ENCODE assay signal across 8 cellular contexts in the genomic region with DNA sequence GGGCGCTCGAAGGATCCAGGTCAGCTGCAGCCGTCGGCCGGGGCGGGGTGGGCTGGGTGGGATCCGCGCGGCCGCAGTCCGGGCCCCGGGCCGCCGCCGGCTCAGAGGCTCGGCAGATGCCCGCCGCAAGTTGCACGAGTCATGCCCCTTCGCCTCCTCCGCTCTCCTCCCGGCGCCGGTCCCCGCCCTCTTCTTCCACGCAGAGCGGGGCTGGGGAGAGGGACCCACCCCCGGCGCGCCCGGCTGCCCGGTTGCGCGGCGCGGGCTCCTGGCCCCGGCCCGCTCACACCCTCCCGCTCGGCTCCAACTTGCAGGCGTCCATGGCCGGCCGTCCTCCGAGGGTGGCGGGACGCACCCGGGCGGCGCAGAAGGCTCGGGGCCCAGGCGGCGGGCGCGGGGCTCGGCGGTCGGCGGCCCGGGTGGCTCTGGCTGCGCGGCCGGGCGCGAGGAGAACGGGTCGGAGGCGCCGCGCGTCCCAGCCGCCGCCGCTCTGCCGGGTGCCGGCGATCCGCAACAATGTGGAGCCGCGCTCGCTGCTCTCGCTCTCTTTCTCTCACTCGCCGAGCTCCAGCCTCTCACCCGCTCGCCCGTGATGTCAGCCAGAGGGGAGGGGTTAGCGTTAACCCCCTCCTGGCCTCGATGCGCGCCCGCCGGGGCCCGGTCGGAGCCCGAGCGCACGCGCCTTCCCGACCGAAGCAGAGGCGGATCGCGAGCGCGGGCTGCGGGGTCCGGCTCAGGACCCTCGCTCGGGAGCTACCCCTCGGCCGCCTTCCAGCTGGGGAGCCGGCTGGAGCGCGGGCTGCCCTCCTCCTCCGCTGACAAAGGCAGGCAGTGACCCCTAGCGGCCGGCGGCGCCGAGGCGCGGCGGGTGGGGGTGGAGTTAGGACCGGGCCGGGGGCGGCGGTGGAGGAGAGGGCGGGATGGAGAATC. TPM values are rescaled to one million over a fixed set of nuclear protein-coding genes. Genes with fewer than 3 reads are reported as not detected.
DNase-seq lines count a peak whose midpoint lies in the region; ATAC-seq, FAIRE-seq and TF ChIP-seq lines count a peak whose summit lies in the region.

A gene with protein sequence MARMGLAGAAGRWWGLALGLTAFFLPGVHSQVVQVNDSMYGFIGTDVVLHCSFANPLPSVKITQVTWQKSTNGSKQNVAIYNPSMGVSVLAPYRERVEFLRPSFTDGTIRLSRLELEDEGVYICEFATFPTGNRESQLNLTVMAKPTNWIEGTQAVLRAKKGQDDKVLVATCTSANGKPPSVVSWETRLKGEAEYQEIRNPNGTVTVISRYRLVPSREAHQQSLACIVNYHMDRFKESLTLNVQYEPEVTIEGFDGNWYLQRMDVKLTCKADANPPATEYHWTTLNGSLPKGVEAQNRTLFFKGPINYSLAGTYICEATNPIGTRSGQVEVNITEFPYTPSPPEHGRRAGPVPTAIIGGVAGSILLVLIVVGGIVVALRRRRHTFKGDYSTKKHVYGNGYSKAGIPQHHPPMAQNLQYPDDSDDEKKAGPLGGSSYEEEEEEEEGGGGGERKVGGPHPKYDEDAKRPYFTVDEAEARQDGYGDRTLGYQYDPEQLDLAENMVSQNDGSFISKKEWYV (minus strand): TSS at position 550 of the 930 bp plus-strand sequence. CDS start 647 bp downstream, outside the sequence.

- POLR2A ChIA-PET in SK-N-SH (lab: Yijun Ruan, JAX) = interaction anchor here (0.7 to 2.8 kb wide), 25 partner anchors 8 to 380 kb away, joined by 3 to 32 read pairs (median 4); no protein-coding TSS in a partner anchor

- H3K27ac ChIP-seq in SK-N-SH (ENCODE audit: low read depth in 2 of 2, low read length in 1 of 2) (peak within 1 kb of the TSS; percentile 74 to 97), thoracic aorta (peak within 1 kb of the TSS; percentile 55 to 66)

- H4K20me1 ChIP-seq in Loucy (ENCODE audit: insufficient read depth, low read length, poor library complexity, severe bottlenecking) (peaks cover 45% of the 10 kb centered on the region), SK-N-SH (ENCODE audit: insufficient read depth) (peaks cover 27% of the 10 kb centered on the region; the same call in 1 of the 2 replicates)

- TF ChIP-seq CTCF in Loucy (conservative IDR thresholded peaks at IDR 0.05; ENCODE audit: low read length) = peak; percentile 83
- TF ChIP-seq CTCF in SK-N-SH (IDR thresholded peaks at IDR 0.05) = peak; percentile 93
- peak; percentile 97 for TF ChIP-seq CTCF in glutamatergic neuron (IDR thresholded peaks at IDR 0.05; ENCODE audit: partially characterized antibody, unreplicated experiment)
- TF ChIP-seq CTCF in osteocyte (IDR thresholded peaks at IDR 0.05) = peak; percentile 100
- peak; percentile 96 for TF ChIP-seq CTCF in thoracic aorta (IDR thresholded peaks at IDR 0.05)

- H3K4me3 Mint-ChIP-seq in glutamatergic neuron (ENCODE audit: unreplicated experiment) (peak within 1 kb of the TSS; percentile 91), osteocyte (ENCODE audit: unreplicated experiment) (peak within 1 kb of the TSS; percentile 88)

- H2AFZ ChIP-seq in Loucy (ENCODE audit: low read length) (peak within 1 kb of the TSS; percentile 44; the same call in 1 of the 2 replicates), SK-N-SH (ENCODE audit: low read depth) (peak within 1 kb of the TSS; percentile 94)

- peak within 1 kb of the TSS; percentile 90 for H3K9ac ChIP-seq in Loucy (ENCODE audit: low read depth, low read length, poor library complexity, severe bottlenecking)
- peak within 1 kb of the TSS; percentile 70 for H3K9ac ChIP-seq in SK-N-SH

- CTCF ChIA-PET in SK-N-SH (lab: Yijun Ruan, JAX) = interaction anchor here (0.6 to 7.7 kb wide), 98 partner anchors 9 to 443 kb away, joined by 3 to 129 read pairs (median 5); no protein-coding TSS in a partner anchor

- TF ChIP-seq RAD21 in SK-N-SH (IDR thresholded peaks at IDR 0.05; ENCODE audit: low read length) = peak; percentile 78

- H3K4me2 ChIP-seq in Loucy (ENCODE audit: low read depth, low read length, poor library complexity, severe bottlenecking) (peak within 1 kb of the TSS; percentile 97), SK-N-SH (peak within 1 kb of the TSS; percentile 99)

- peak; percentile 82 for TF ChIP-seq POLR2A in H54 (IDR thresholded peaks at IDR 0.05; ENCODE audit: low read depth, low read length)

- H3K36me3 Mint-ChIP-seq in activated naive CD4-positive, alpha-beta T cell treated with anti-CD3 and anti-CD28 coated beads, Interleukin-2, amount 50 U/mL, for 72 hours = no peaks in the 10 kb centered on the region
- peaks cover 8% of the 10 kb centered on the region for H3K36me3 Mint-ChIP-seq in glutamatergic neuron (ENCODE audit: unreplicated experiment)
- H3K36me3 Mint-ChIP-seq in osteocyte (ENCODE audit: unreplicated experiment) = no peaks in the 10 kb centered on the region

- WGBS in SK-N-SH (ENCODE audit: low lambda C conversion rate) = 2% methylated on average over 13 of the region's 128 CpGs

- TF ChIP-seq EP300 in SK-N-SH (IDR thresholded peaks at IDR 0.05; ENCODE audit: borderline replicate concordance in 1 of 2, low read depth in 1 of 2, low read length in 1 of 2) = no peak

- H3F3A ChIP-seq in Loucy (ENCODE audit: low read depth) (no peaks in the 10 kb centered on the region), SK-N-SH (replicated peaks; ENCODE audit: insufficient read depth) (no peaks in the 10 kb centered on the region)

- FAIRE-seq in H54 (lab: Jason Lieb, UNC) = no peak

- no peaks in the 10 kb centered on the region for H3K9me3 ChIP-seq in Loucy (ENCODE audit: insufficient read depth, low read depth, low read length)
- H3K9me3 ChIP-seq in SK-N-SH = no peaks in the 10 kb centered on the region
- H3K9me3 ChIP-seq in thoracic aorta = no peaks in the 10 kb centered on the region

- peak within 1 kb of the TSS; percentile 96 for H3K4me3 ChIP-seq in Loucy (ENCODE audit: low read length, poor library complexity, severe bottlenecking)
- H3K4me3 ChIP-seq in SK-N-SH (ENCODE audit: low read depth in 2 of 2, low read length in 1 of 2) = peak within 1 kb of the TSS; percentile 84 to 87
- H3K4me3 ChIP-seq in thoracic aorta = peak within 1 kb of the TSS; percentile 80

- peak; percentile 89 to 93 for ATAC-seq in activated naive CD4-positive, alpha-beta T cell treated with anti-CD3 and anti-CD28 coated beads, Interleukin-2, amount 50 U/mL, for 72 hours
- peak; percentile 72 for ATAC-seq in thoracic aorta (ENCODE audit: insufficient number of reproducible peaks, low FRiP score, low read depth)

- peaks cover 34% of the 10 kb centered on the region for H3K4me1 ChIP-seq in Loucy (ENCODE audit: insufficient read depth, low read length, poor library complexity, severe bottlenecking)
- peaks cover 6 to 47% of the 10 kb centered on the region in 2 experiments; a peak in 2 of 4 replicates for H3K4me1 ChIP-seq in SK-N-SH (ENCODE audit: control insufficient read depth in 1 of 2, insufficient read depth in 2 of 2, low read depth in 1 of 2, low read length in 1 of 2)
- H3K4me1 ChIP-seq in thoracic aorta (ENCODE audit: control insufficient read depth in 1 of 2, low read depth in 2 of 2) = peaks cover 12 to 30% of the 10 kb centered on the region in 2 donors

- H3K27ac Mint-ChIP-seq in activated naive CD4-positive, alpha-beta T cell treated with anti-CD3 and anti-CD28 coated beads, Interleukin-2, amount 50 U/mL, for 72 hours = no peak within 1 kb of the TSS
- H3K27ac Mint-ChIP-seq in glutamatergic neuron (ENCODE audit: unreplicated experiment) = peak within 1 kb of the TSS; percentile 85
- peak within 1 kb of the TSS; percentile 79 for H3K27ac Mint-ChIP-seq in osteocyte (ENCODE audit: unreplicated experiment)

- H3K36me3 ChIP-seq in Loucy (ENCODE audit: insufficient read depth, low read length) (no peaks in the 10 kb centered on the region), SK-N-SH (replicated peaks in 1 of 2; ENCODE audit: control insufficient read depth in 1 of 2, insufficient read depth in 2 of 2, low read length in 1 of 2) (no peaks in the 10 kb centered on the region), thoracic aorta (no peaks in the 10 kb centered on the region)

- H3K4me1 Mint-ChIP-seq in glutamatergic neuron (ENCODE audit: low read depth, unreplicated experiment) (peaks cover 16% of the 10 kb centered on the region), osteocyte (ENCODE audit: unreplicated experiment) (peaks cover 20% of the 10 kb centered on the region)

- H3K9me3 Mint-ChIP-seq in activated naive CD4-positive, alpha-beta T cell treated with anti-CD3 and anti-CD28 coated beads, Interleukin-2, amount 50 U/mL, for 72 hours = no peaks in the 10 kb centered on the region
- H3K9me3 Mint-ChIP-seq in glutamatergic neuron (ENCODE audit: unreplicated experiment) (peaks cover 9% of the 10 kb centered on the region), osteocyte (ENCODE audit: unreplicated experiment) (peaks cover 6% of the 10 kb centered on the region)

- DNase-seq in GM04504 (ENCODE audit: low read depth) (peak; percentile 56), H54 (ENCODE audit: insufficient read length, low spot score) (peak; percentile 88), SK-N-SH (peak; percentile 96), glutamatergic neuron (peak; percentile 98), osteocyte (ENCODE audit: extremely low spot score, unreplicated experiment) (peak; percentile 96), thoracic aorta (ENCODE audit: low spot score) (peak; percentile 38)
- peak; percentile 83 to 93 for DNase-seq in activated naive CD4-positive, alpha-beta T cell treated with anti-CD3 and anti-CD28 coated beads, Interleukin-2, amount 50 U/mL, for 72 hours (ENCODE audit: low spot score in 2 of 2)

- H3K27me3 ChIP-seq in Loucy (ENCODE audit: insufficient read depth, low read length, poor library complexity, severe bottlenecking) (peaks cover 4% of the 10 kb centered on the region), SK-N-SH (ENCODE audit: insufficient read depth) (no peaks in the 10 kb centered on the region), thoracic aorta (replicated peaks; ENCODE audit: insufficient read depth) (no peaks in the 10 kb centered on the region)

- H3K79me2 ChIP-seq in Loucy (ENCODE audit: insufficient read depth, low read length) (peaks cover 46% of the 10 kb centered on the region), SK-N-SH (ENCODE audit: insufficient read depth) (peaks cover 18% of the 10 kb centered on the region)

- no peaks in the 10 kb centered on the region for H3K9me2 ChIP-seq in Loucy (replicated peaks; ENCODE audit: low read depth, low read length)
- H3K9me2 ChIP-seq in SK-N-SH = no peaks in the 10 kb centered on the region

- H3K27me3 Mint-ChIP-seq in glutamatergic neuron (ENCODE audit: unreplicated experiment) (peaks cover 17% of the 10 kb centered on the region), osteocyte (ENCODE audit: unreplicated experiment) (peaks cover 5% of the 10 kb centered on the region)

TF ChIP-seq in SK-N-SH, 30 proteins besides CTCF, POLR2A, EP300 and RAD21 (continues in another document):
- 0 out of 2 replicates have a peak, but pooled peaks have one; percentile 37 for TF ChIP-seq YY1 (IDR thresholded peaks at IDR 0.05; ENCODE audit: low read depth)

RNA-seq across cellular contexts. Expression of the gene that starts here (rescaled TPM):
- polyA plus RNA-seq in SK-N-SH (2012; rRNA removed) = 6.7 and 9.1 TPM in 2 replicates
- polyA plus RNA-seq in SK-N-SH (2012; cell fraction: cytosol; rRNA removed) = 3.9 and 7.4 TPM in 2 replicates
- polyA plus RNA-seq in SK-N-SH (2012; cell fraction: nucleus; rRNA removed) = 10.8 and 12.7 TPM in 2 replicates
- 1 to 10 TPM in 1 of 2 donors, under 1 TPM in 1; 0.20 to 2.2 TPM for total RNA-seq in activated naive CD4-positive, alpha-beta T cell treated with anti-CD3 and anti-CD28 coated beads, Interleukin-2, amount 50 U/mL, for 72 hours
- 26.0 TPM for total RNA-seq in glutamatergic neuron (ENCODE audit: unreplicated experiment)
- 7.2 and 9.5 TPM in 2 replicates for total RNA-seq in osteocyte
- 1 to 10 TPM; 4.2 to 4.4 TPM for total RNA-seq in thoracic aorta

Comparison
In these comparisons a context has a peak if more than half of its experiments do, and no peak if none do; other contexts are left out.
1. Peak in every context shown above with its lines: DNase-seq, ATAC-seq, H3K4me3 ChIP-seq and H3K27ac ChIP-seq.
2. DNase-seq: peak in every context shown above with its lines; median percentile 98 in glutamatergic neuron; 96 in SK-N-SH; 96 in osteocyte; 88 in H54; 88 in activated naive CD4-positive, alpha-beta T cell treated with anti-CD3 and anti-CD28 coated beads, Interleukin-2, amount 50 U/mL, for 72 hours; 56 in GM04504; 38 in thoracic aorta.
3. H3K27ac Mint-ChIP-seq: peak in glutamatergic neuron (single experiment) and osteocyte (single experiment); none in activated naive CD4-positive, alpha-beta T cell treated with anti-CD3 and anti-CD28 coated beads, Interleukin-2, amount 50 U/mL, for 72 hours (0 of 2).